ENCODE assay signal across 11 cellular contexts in the genomic region with DNA sequence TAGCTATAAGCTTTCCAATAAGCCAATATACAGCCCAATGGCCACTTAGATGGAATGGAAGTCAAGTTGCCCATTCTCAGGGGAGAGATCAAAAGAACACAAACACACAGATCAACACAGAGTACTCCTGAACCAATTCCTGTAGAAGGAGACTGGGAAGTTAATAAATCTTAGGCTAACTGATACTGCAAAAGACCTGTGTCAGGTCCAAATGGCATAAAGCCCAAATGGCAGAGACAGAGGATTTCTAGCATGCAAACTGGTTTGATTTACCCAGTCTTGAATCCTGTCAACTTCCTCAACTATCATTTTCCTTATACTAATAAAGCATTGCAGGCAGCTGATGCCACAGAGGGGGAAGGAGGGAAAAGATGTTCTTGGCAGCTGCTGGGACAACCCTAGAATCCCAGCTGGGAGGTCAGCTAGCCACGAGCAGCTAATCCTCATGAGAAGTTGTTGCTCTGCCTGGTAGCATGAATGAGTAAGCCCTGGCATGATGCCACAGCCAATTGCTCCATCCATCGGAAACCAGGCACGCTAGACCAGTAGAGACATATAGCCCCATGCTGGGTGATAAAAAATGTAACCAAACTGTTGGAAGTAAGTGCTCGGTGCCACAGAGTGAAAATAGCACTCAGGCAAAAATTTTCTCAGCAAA. TPM values are rescaled to one million over a fixed set of nuclear protein-coding genes. Genes with fewer than 3 reads are reported as not detected.
DNase-seq lines count a peak whose midpoint lies in the region; ATAC-seq and TF ChIP-seq lines count a peak whose summit lies in the region.
"Had no signal": no experiment of that assay in that cellular context is flagged by ENCODE, and none has a peak within 500 bp of the region (broad histone marks: within the 10 kb centered on the region; RNA-seq: fewer than 3 reads in every experiment).

No MANE protein-coding gene starts in this region.

- no peaks in the 10 kb centered on the region for H4K20me1 ChIP-seq in SK-N-SH (ENCODE audit: insufficient read depth)

- TF ChIP-seq CTCF in left lung (IDR thresholded peaks at IDR 0.05) (no peak), SK-N-SH (IDR thresholded peaks at IDR 0.05) (no peak)

- intact Hi-C loops in left lung (cut with DNase I) = no loop called here

- H3K79me2 ChIP-seq in SK-N-SH (ENCODE audit: insufficient read depth) = no peaks in the 10 kb centered on the region

- no peaks in the 10 kb centered on the region for H3F3A ChIP-seq in SK-N-SH (replicated peaks; ENCODE audit: insufficient read depth)

- peak overlapping the region; percentile 6 for H3K27ac ChIP-seq in caudate nucleus (ENCODE audit: low read depth, low read length)
- peak overlapping the region; percentile 59 to 94 for H3K27ac ChIP-seq in left lung
- peak overlapping the region; percentile 8 for H3K27ac ChIP-seq in substantia nigra (ENCODE audit: low read depth, low read length, poor library complexity, severe bottlenecking)
- no peak overlapping the region for H3K27ac ChIP-seq in SK-N-SH (ENCODE audit: low read depth in 2 of 2, low read length in 1 of 2)

- DNase-seq in KBM-7 (peak; percentile 9), caudate nucleus (lab: John Stamatoyannopoulos, UW) (peak in 27 of 61 donors; percentile 1 to 48 (median 19)), left lung (peak; percentile 86), substantia nigra (lab: John Stamatoyannopoulos, UW) (peak in 37 of 49 donors; percentile 2 to 64 (median 23)), foreskin melanocyte (no peak), SK-N-SH (no peak), G401 (ENCODE audit: low spot score) (no peak)
- DNase-seq: NCI-H82; stimulated activated CD4-positive, alpha-beta T cell treated with anti-CD3 and anti-CD28 coated beads, Interleukin-4, amount 100 ng/mL, for 4 hours had no signal

- 5% methylated on average over 4 of the region's 4 CpGs for WGBS in SK-N-SH (ENCODE audit: low lambda C conversion rate)

- H3K36me3 ChIP-seq in left lung (no peaks in the 10 kb centered on the region), SK-N-SH (replicated peaks in 1 of 2; ENCODE audit: control insufficient read depth in 1 of 2, insufficient read depth in 2 of 2, low read length in 1 of 2) (no peaks in the 10 kb centered on the region)

- no peak overlapping the region for H3K9ac ChIP-seq in SK-N-SH

- H3K4me2 ChIP-seq in SK-N-SH = no peak overlapping the region

- no peak overlapping the region for H3K4me3 ChIP-seq in left lung
- H3K4me3 ChIP-seq in SK-N-SH (ENCODE audit: low read depth in 2 of 2, low read length in 1 of 2) = 0 out of 4 replicates have a peak overlapping the region, but pooled peaks of 1 of the 2 experiments have one; percentile 26

- POLR2A ChIA-PET in SK-N-SH (lab: Yijun Ruan, JAX) = no interaction called here

- H3K27me3 ChIP-seq in left lung = no peaks in the 10 kb centered on the region
- H3K27me3 ChIP-seq in SK-N-SH (ENCODE audit: insufficient read depth) = peaks cover 35% of the 10 kb centered on the region

- H3K9me2 ChIP-seq in SK-N-SH = no peaks in the 10 kb centered on the region

- no peaks in the 10 kb centered on the region for H3K9me3 ChIP-seq in left lung
- no peaks in the 10 kb centered on the region for H3K9me3 ChIP-seq in SK-N-SH

- in situ Hi-C loops in KBM-7 (cut with MboI; ENCODE audit: low pct_unique_long_range_greater_than_20kb, low sequenced_read_pairs) = no loop called here
- in situ Hi-C loops in G401 (cut with HindIII; ENCODE audit: low sequenced_read_pairs) = no loop called here

- TF ChIP-seq RAD21 in SK-N-SH (IDR thresholded peaks at IDR 0.05; ENCODE audit: low read length) = no peak

- H3K4me1 ChIP-seq in left lung (peaks cover 3 to 33% of the 10 kb centered on the region in 2 donors), SK-N-SH (ENCODE audit: control insufficient read depth in 1 of 2, insufficient read depth in 2 of 2, low read depth in 1 of 2, low read length in 1 of 2) (no peaks in the 10 kb centered on the region)

- ATAC-seq in left lung (peak; percentile 60), HG03571 (IDR thresholded peaks at IDR 0.05; ENCODE audit: unreplicated experiment) (no peak)

- CTCF ChIA-PET in SK-N-SH (lab: Yijun Ruan, JAX) = no interaction called here

- no peak for TF ChIP-seq EP300 in SK-N-SH (IDR thresholded peaks at IDR 0.05; ENCODE audit: borderline replicate concordance in 1 of 2, low read depth in 1 of 2, low read length in 1 of 2)

- no peak overlapping the region for H2AFZ ChIP-seq in SK-N-SH (ENCODE audit: low read depth)

TF ChIP-seq in SK-N-SH, 30 proteins besides CTCF, POLR2A, EP300 and RAD21:
- TF ChIP-seq, protein P1, sequence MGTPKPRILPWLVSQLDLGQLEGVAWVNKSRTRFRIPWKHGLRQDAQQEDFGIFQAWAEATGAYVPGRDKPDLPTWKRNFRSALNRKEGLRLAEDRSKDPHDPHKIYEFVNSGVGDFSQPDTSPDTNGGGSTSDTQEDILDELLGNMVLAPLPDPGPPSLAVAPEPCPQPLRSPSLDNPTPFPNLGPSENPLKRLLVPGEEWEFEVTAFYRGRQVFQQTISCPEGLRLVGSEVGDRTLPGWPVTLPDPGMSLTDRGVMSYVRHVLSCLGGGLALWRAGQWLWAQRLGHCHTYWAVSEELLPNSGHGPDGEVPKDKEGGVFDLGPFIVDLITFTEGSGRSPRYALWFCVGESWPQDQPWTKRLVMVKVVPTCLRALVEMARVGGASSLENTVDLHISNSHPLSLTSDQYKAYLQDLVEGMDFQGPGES (IDR thresholded peaks at IDR 0.05; ENCODE audit: low read depth, low read length) = no peak
- TF ChIP-seq MXI1 (IDR thresholded peaks at IDR 0.05; ENCODE audit: low read depth, low read length) = no peak
TF ChIP-seq in SK-N-SH: peak in this region for 0.

RNA-seq across cellular contexts. Expression of a gene that starts 26.2 kb away (rescaled TPM):
- total RNA-seq in left lung = 10 to 100 TPM; 10.3 to 11.0 TPM
- 3.6 and 3.9 TPM in 2 replicates for polyA plus RNA-seq in SK-N-SH (2012; rRNA removed)
- polyA plus RNA-seq in SK-N-SH (2012; cell fraction: cytosol; rRNA removed) = 3.6 and 4.0 TPM in 2 replicates
- 2.2 and 3.0 TPM in 2 replicates for polyA plus RNA-seq in SK-N-SH (2012; cell fraction: nucleus; rRNA removed)
- total RNA-seq in G401 (2014; rRNA removed; shearing (Covaris generic)) = 3.4 and 7.1 TPM in 2 replicates

RNA-seq across cellular contexts. Expression of a gene that starts 30.4 kb away (rescaled TPM):
- 10 to 100 TPM; 17.9 to 18.5 TPM for total RNA-seq in left lung
- polyA plus RNA-seq in SK-N-SH (2012; rRNA removed) = 11.6 and 12.4 TPM in 2 replicates
- 7.3 and 10.8 TPM in 2 replicates for polyA plus RNA-seq in SK-N-SH (2012; cell fraction: cytosol; rRNA removed)
- 4.0 and 6.2 TPM in 2 replicates for polyA plus RNA-seq in SK-N-SH (2012; cell fraction: nucleus; rRNA removed)
- total RNA-seq in G401 (2014; rRNA removed; shearing (Covaris generic)) = 2.2 and 3.2 TPM in 2 replicates

RNA-seq across cellular contexts. Expression of a gene that starts 31.0 kb away (rescaled TPM):
- total RNA-seq in left lung = not detected
- not detected in 2 replicates for polyA plus RNA-seq in SK-N-SH (2012; rRNA removed)
- polyA plus RNA-seq in SK-N-SH (2012; cell fraction: cytosol; rRNA removed) = not detected in 2 replicates
- not detected in 2 replicates for polyA plus RNA-seq in SK-N-SH (2012; cell fraction: nucleus; rRNA removed)
- total RNA-seq in G401 (2014; rRNA removed; shearing (Covaris generic)) = not detected in 2 replicates
- total RNA-seq: frontal cortex had no signal

RNA-seq across cellular contexts. Expression of a gene that starts 53.5 kb away (rescaled TPM):
- not detected for total RNA-seq in left lung
- polyA plus RNA-seq in SK-N-SH (2012; rRNA removed) = not detected in 2 replicates
- polyA plus RNA-seq in SK-N-SH (2012; cell fraction: cytosol; rRNA removed) = not detected in 2 replicates
- not detected in 2 replicates for polyA plus RNA-seq in SK-N-SH (2012; cell fraction: nucleus; rRNA removed)
- total RNA-seq in G401 (2014; rRNA removed; shearing (Covaris generic)) = not detected in 2 replicates
- total RNA-seq: frontal cortex had no signal

Comparison
In these comparisons a context has a peak if more than half of its experiments do, and no peak if none do; other contexts are left out.
1. DNase-seq: peak in KBM-7 (single experiment), left lung (2 of 2) and substantia nigra (37 of 49); none in foreskin melanocyte (single experiment), SK-N-SH (single experiment) and G401 (single experiment).
2. H3K27ac ChIP-seq: peak in caudate nucleus (single experiment), left lung (2 of 2) and substantia nigra (single experiment); none in SK-N-SH (0 of 2).